9 cellular contexts compared by ENCODE assay signal in the genomic region with DNA sequence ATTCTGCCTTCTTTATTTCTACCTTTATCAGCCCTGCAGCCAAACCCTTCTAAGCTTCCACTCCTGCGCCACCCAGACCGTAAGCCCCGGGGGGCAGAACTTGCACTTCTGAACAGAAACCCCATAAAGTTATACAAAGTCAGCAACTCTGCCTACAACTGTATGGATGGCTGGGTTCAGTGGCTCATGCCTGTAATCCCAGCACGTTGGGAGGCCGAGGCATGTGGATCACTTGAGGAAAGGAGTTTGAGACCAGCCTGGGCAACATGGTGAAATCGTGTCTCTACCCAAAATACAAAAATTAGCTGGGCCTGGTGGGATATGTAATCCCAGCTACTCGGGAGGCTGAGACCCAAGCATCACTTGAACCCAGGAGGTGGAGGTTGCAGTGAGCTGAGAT. TPM values are rescaled to one million over a fixed set of nuclear protein-coding genes. Genes with fewer than 3 reads are reported as not detected.
DNase-seq lines count a peak whose midpoint lies in the region; ATAC-seq, FAIRE-seq and TF ChIP-seq lines count a peak whose summit lies in the region.
"Had no signal": no experiment of that assay in that cellular context is flagged by ENCODE, and none has a peak within 500 bp of the region (broad histone marks: within the 10 kb centered on the region; RNA-seq: fewer than 3 reads in every experiment).

No MANE protein-coding gene starts in this region.

- FAIRE-seq in frontal cortex (lab: Jason Lieb, UNC) = no peak

- peaks cover 18% of the 10 kb centered on the region for H3K4me1 Mint-ChIP-seq in glutamatergic neuron (ENCODE audit: low read depth, unreplicated experiment)

- H3K9me3 Mint-ChIP-seq in glutamatergic neuron (ENCODE audit: unreplicated experiment) = no peaks in the 10 kb centered on the region
- H3K9me3 Mint-ChIP-seq: activated B cell treated with CpG ODN at 0.5 μM for 24 hours, naive B cell had no signal

- no peaks in the 10 kb centered on the region for H3K36me3 ChIP-seq in SU-DHL-6 (ENCODE audit: low read length)
- peaks cover 10% of the 10 kb centered on the region for H3K36me3 ChIP-seq in skeletal muscle satellite cell (ENCODE audit: insufficient read depth, low read length)

- peaks cover 5% of the 10 kb centered on the region for H3K27me3 Mint-ChIP-seq in glutamatergic neuron (ENCODE audit: unreplicated experiment)
- H3K27me3 Mint-ChIP-seq: activated B cell treated with CpG ODN at 0.5 μM for 24 hours, naive B cell had no signal

- H3K27ac Mint-ChIP-seq in glutamatergic neuron (ENCODE audit: unreplicated experiment) = peak overlapping the region; percentile 64

- no peak for DNase-seq in GM13977 (ENCODE audit: low spot score)
- DNase-seq in glutamatergic neuron = no peak
- no peak for DNase-seq in frontal cortex (ENCODE audit: low spot score in 2 of 2)
- DNase-seq in iPS-NIHi11 (ENCODE audit: low spot score) = no peak
- DNase-seq: activated B cell treated with CpG ODN at 0.5 μM for 24 hours had no signal

- peaks cover 99% of the 10 kb centered on the region for H3K79me2 ChIP-seq in SU-DHL-6 (ENCODE audit: insufficient read depth, low read length)

- TF ChIP-seq CTCF in GM13977 (IDR thresholded peaks at IDR 0.05; ENCODE audit: extremely low read depth, insufficient read depth, missing control alignments) = peak; percentile 34
- TF ChIP-seq CTCF in SU-DHL-6 (IDR thresholded peaks at IDR 0.05; ENCODE audit: insufficient read depth, low read length, poor library complexity, severe bottlenecking) = no peak
- TF ChIP-seq CTCF in glutamatergic neuron (IDR thresholded peaks at IDR 0.05; ENCODE audit: partially characterized antibody, unreplicated experiment) = no peak

- H3K4me2 ChIP-seq in SU-DHL-6 (ENCODE audit: low read depth, low read length, poor library complexity, severe bottlenecking) (peak overlapping the region; percentile 24), skeletal muscle satellite cell (ENCODE audit: low read length) (no peak overlapping the region)

- peaks cover 12% of the 10 kb centered on the region for H3K4me1 ChIP-seq in skeletal muscle satellite cell (ENCODE audit: control insufficient read depth, insufficient read depth, low read length)

- peaks cover 35% of the 10 kb centered on the region for H4K20me1 ChIP-seq in SU-DHL-6 (ENCODE audit: low read depth, low read length)

- H3K9me2 ChIP-seq in SU-DHL-6 (replicated peaks; ENCODE audit: insufficient read depth, low read length) = no peaks in the 10 kb centered on the region

- H3F3A ChIP-seq in SU-DHL-6 (ENCODE audit: insufficient read depth) = no peaks in the 10 kb centered on the region

- H3K27ac ChIP-seq in SU-DHL-6 (ENCODE audit: low read depth, low read length) = no peak overlapping the region

- ATAC-seq in GM21723 (IDR thresholded peaks at IDR 0.05; ENCODE audit: unreplicated experiment) = no peak

- H3K9me3 ChIP-seq in SU-DHL-6 (ENCODE audit: insufficient read depth, low read length) (no peaks in the 10 kb centered on the region), skeletal muscle satellite cell (replicated peaks; ENCODE audit: low read length) (no peaks in the 10 kb centered on the region)

- H2AFZ ChIP-seq in SU-DHL-6 (ENCODE audit: low read depth, low read length, severe bottlenecking) = no peak overlapping the region

- no peak overlapping the region for H3K4me3 Mint-ChIP-seq in glutamatergic neuron (ENCODE audit: unreplicated experiment)

- H3K4me3 ChIP-seq in SU-DHL-6 (ENCODE audit: insufficient read depth, low read length, poor library complexity, severe bottlenecking) = no peak overlapping the region
- no peak overlapping the region for H3K4me3 ChIP-seq in skeletal muscle satellite cell (ENCODE audit: low read length)

- H3K9ac ChIP-seq in SU-DHL-6 (ENCODE audit: low read length) (no peak overlapping the region), skeletal muscle satellite cell (ENCODE audit: low read depth, low read length) (peak overlapping the region; percentile 19)

- in situ Hi-C loops in GM13977 (cut with MboI; ENCODE audit: low pct_unique_long_range_greater_than_20kb, low sequenced_read_pairs, unreplicated experiment) = no loop called here

- no peaks in the 10 kb centered on the region for H3K36me3 Mint-ChIP-seq in glutamatergic neuron (ENCODE audit: unreplicated experiment)
- H3K36me3 Mint-ChIP-seq: naive B cell had no signal

- no peaks in the 10 kb centered on the region for H3K27me3 ChIP-seq in SU-DHL-6 (ENCODE audit: low read length)
- no peaks in the 10 kb centered on the region for H3K27me3 ChIP-seq in skeletal muscle satellite cell (ENCODE audit: control insufficient read depth, insufficient read depth, low read length)

RNA-seq across cellular contexts. Expression of a gene that starts 10.4 kb away (rescaled TPM):
- total RNA-seq in glutamatergic neuron (ENCODE audit: unreplicated experiment) = 92.1 TPM
- 30.6 and 42.1 TPM in 2 replicates for total RNA-seq in skeletal muscle satellite cell (2012; rRNA removed)
- total RNA-seq in frontal cortex = 41.6 TPM

RNA-seq across cellular contexts. Expression of a gene that starts 53.5 kb away (rescaled TPM):
- total RNA-seq in glutamatergic neuron (ENCODE audit: unreplicated experiment) (9.9 TPM), frontal cortex (2.4 TPM)
- total RNA-seq in skeletal muscle satellite cell (2012; rRNA removed) = 2.6 and 6.1 TPM in 2 replicates
